Comparison of ENCODE assay signal across 9 cellular contexts in genomic region chr18:74836296-74837139, GRCh38.
DNase-seq lines count a peak whose midpoint lies in the region; ATAC-seq and TF ChIP-seq lines count a peak whose summit lies in the region.
"Had no signal": no experiment of that assay in that cellular context is flagged by ENCODE, and none has a peak within 500 bp of the region (broad histone marks: within the 10 kb centered on the region; RNA-seq: fewer than 3 reads in every experiment).

No MANE protein-coding gene starts in this region.

- H3K36me3 ChIP-seq in adipocyte (ENCODE audit: control insufficient read depth, insufficient read depth, low read length, severe bottlenecking) (no peaks in the 10 kb centered on the region), esophagus muscularis mucosa (no peaks in the 10 kb centered on the region)

- no peak for TF ChIP-seq EP300 in esophagus muscularis mucosa (IDR thresholded peaks at IDR 0.05)

- no peaks in the 10 kb centered on the region for H3K27me3 ChIP-seq in adipocyte (replicated peaks; ENCODE audit: control insufficient read depth, insufficient read depth, low read length)
- H3K27me3 ChIP-seq in esophagus muscularis mucosa: no peaks in the 10 kb centered on the region

- intact Hi-C loops in esophagus muscularis mucosa (cut with DNase I): no loop called here

- DNase-seq in Ammon's horn (ENCODE audit: low spot score) (peak; percentile 37), NCI-H128 (lab: John Stamatoyannopoulos, UW; ENCODE audit: unreplicated experiment) (peak; percentile 8), adipocyte (ENCODE audit: low read depth) (peak; percentile 29), iPS-NIHi11 (ENCODE audit: low spot score) (peak; percentile 27), NCI-H446 treated with DMSO at 0.1 percent for 48 hours (lab: John Stamatoyannopoulos, UW) (no peak), esophagus muscularis mucosa (ENCODE audit: extremely low spot score) (no peak)
- DNase-seq: activated CD4-positive, alpha-beta T cell treated with anti-CD3 and anti-CD28 coated beads, Interleukin-2, amount 50 U/mL, for 4 hours had no signal

- no peak overlapping the region for H3K27ac ChIP-seq in esophagus muscularis mucosa (replicated peaks in 1 of 4)

- WGBS in esophagus muscularis mucosa: 51% methylated on average over 8 of the region's 8 CpGs

- no peak overlapping the region for H3K4me3 ChIP-seq in adipocyte (ENCODE audit: low read length)
- no peak overlapping the region for H3K4me3 ChIP-seq in esophagus muscularis mucosa

- no peak for TF ChIP-seq POLR2A in esophagus muscularis mucosa (IDR thresholded peaks at IDR 0.05; ENCODE audit: low read depth)

- no peak for TF ChIP-seq CTCF in esophagus muscularis mucosa (IDR thresholded peaks at IDR 0.05)

- no peaks in the 10 kb centered on the region for H3K9me3 ChIP-seq in adipocyte (ENCODE audit: control insufficient read depth, low read length)
- H3K9me3 ChIP-seq in esophagus muscularis mucosa: no peaks in the 10 kb centered on the region

- H3K9ac ChIP-seq in adipocyte (ENCODE audit: low read length): no peak overlapping the region

- ATAC-seq in GM19397 (IDR thresholded peaks at IDR 0.05; ENCODE audit: unreplicated experiment): no peak
- ATAC-seq in HG03108 (IDR thresholded peaks at IDR 0.05; ENCODE audit: unreplicated experiment): no peak

- H3K4me1 ChIP-seq in adipocyte (ENCODE audit: control insufficient read depth, insufficient read depth, low read length): peaks cover 4% of the 10 kb centered on the region
- H3K4me1 ChIP-seq in esophagus muscularis mucosa: peaks cover 5 to 11% (median 8%) of the 10 kb centered on the region in 4 donors

Comparison
In these comparisons a context has a peak if more than half of its experiments do, and no peak if none do; other contexts are left out.
1. DNase-seq: peak in Ammon's horn (single experiment), NCI-H128 (single experiment), adipocyte (single experiment) and iPS-NIHi11 (single experiment); none in NCI-H446 treated with DMSO at 0.1 percent for 48 hours (single experiment) and esophagus muscularis mucosa (single experiment).